In the genomic region with DNA sequence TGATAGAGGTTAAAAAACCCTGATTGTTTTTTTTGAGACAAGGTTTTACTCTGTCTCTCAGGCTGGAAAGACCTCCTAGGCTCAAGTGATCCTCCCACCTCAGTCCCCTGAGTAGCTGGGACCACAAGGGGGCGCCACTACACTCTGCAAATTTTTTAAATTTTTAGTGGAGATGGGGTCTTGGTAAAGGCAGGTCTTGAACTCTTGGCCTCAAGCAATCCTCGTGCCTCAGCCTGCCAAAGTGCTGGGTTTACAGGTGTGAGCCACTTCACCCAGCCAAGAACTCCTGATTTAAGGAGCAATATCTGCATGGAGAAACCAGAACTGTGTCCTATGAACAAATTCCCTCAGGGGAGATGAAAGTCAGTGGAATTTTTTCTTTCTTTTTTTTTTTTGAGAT, we compare ENCODE assay signal across 8 cellular contexts. TPM values are rescaled to one million over a fixed set of nuclear protein-coding genes. Genes with fewer than 3 reads are reported as not detected.
DNase-seq lines count a peak whose midpoint lies in the region; ATAC-seq and TF ChIP-seq lines count a peak whose summit lies in the region.

No MANE protein-coding gene starts in this region.

- no peaks in the 10 kb centered on the region for H3K27me3 Mint-ChIP-seq in mesothelial cell of epicardium (ENCODE audit: low read depth)
- peaks cover 15% of the 10 kb centered on the region for H3K27me3 Mint-ChIP-seq in stimulated activated naive CD8-positive, alpha-beta T cell treated with anti-CD3 and anti-CD28 coated beads, Interleukin-15, amount 100 ng/mL, for 72 hours

- TF ChIP-seq CTCF in GM10266 (IDR thresholded peaks at IDR 0.05; ENCODE audit: control insufficient read depth, insufficient read depth, low read depth, missing control alignments) = peak; percentile 70
- TF ChIP-seq CTCF in cardiac fibroblast (IDR thresholded peaks at IDR 0.05; ENCODE audit: low read depth, low read length) = peak; percentile 86
- TF ChIP-seq CTCF in mesothelial cell of epicardium (IDR thresholded peaks at IDR 0.05; ENCODE audit: unreplicated experiment) = peak; percentile 62

- H3K27ac Mint-ChIP-seq in mesothelial cell of epicardium = no peak overlapping the region
- H3K27ac Mint-ChIP-seq in stimulated activated naive CD8-positive, alpha-beta T cell treated with anti-CD3 and anti-CD28 coated beads, Interleukin-15, amount 100 ng/mL, for 72 hours = no peak overlapping the region

- no peak overlapping the region for H3K4me3 ChIP-seq in cardiac fibroblast (replicated peaks in 1 of 2; ENCODE audit: low read depth in 2 of 2, low read length in 2 of 2)

- H3K4me1 Mint-ChIP-seq in mesothelial cell of epicardium = no peaks in the 10 kb centered on the region
- H3K4me1 Mint-ChIP-seq in stimulated activated naive CD8-positive, alpha-beta T cell treated with anti-CD3 and anti-CD28 coated beads, Interleukin-15, amount 100 ng/mL, for 72 hours = no peaks in the 10 kb centered on the region

- H3K9me3 Mint-ChIP-seq in mesothelial cell of epicardium = no peaks in the 10 kb centered on the region
- H3K9me3 Mint-ChIP-seq in stimulated activated naive CD8-positive, alpha-beta T cell treated with anti-CD3 and anti-CD28 coated beads, Interleukin-15, amount 100 ng/mL, for 72 hours = no peaks in the 10 kb centered on the region

- H3K36me3 Mint-ChIP-seq in mesothelial cell of epicardium = no peaks in the 10 kb centered on the region

- DNase-seq in GM10266 (ENCODE audit: extremely low spot score) = no peak
- peak; percentile 40 for DNase-seq in NCI-H1105 (lab: John Stamatoyannopoulos, UW)
- peak; percentile 26 to 69 (median 38) for DNase-seq in activated CD4-positive, CD25-positive, alpha-beta regulatory T cell (lab: John Stamatoyannopoulos, UW)
- peak; percentile 54 to 57 for DNase-seq in cardiac fibroblast (ENCODE audit: low read depth in 2 of 2)
- peak; percentile 27 to 59 for DNase-seq in mesothelial cell of epicardium (ENCODE audit: low spot score in 2 of 2, unreplicated experiment in 2 of 2)
- peak; percentile 73 to 78 for DNase-seq in stimulated activated naive CD8-positive, alpha-beta T cell treated with anti-CD3 and anti-CD28 coated beads, Interleukin-15, amount 100 ng/mL, for 72 hours

- H3K4me3 Mint-ChIP-seq in mesothelial cell of epicardium = no peak overlapping the region
- H3K4me3 Mint-ChIP-seq in stimulated activated naive CD8-positive, alpha-beta T cell treated with anti-CD3 and anti-CD28 coated beads, Interleukin-15, amount 100 ng/mL, for 72 hours = no peak overlapping the region

- ATAC-seq in stimulated activated naive CD8-positive, alpha-beta T cell treated with anti-CD3 and anti-CD28 coated beads, Interleukin-15, amount 100 ng/mL, for 72 hours = peak; percentile 82
- ATAC-seq in HG03108 (IDR thresholded peaks at IDR 0.05; ENCODE audit: unreplicated experiment) (no peak), HG03095 (IDR thresholded peaks at IDR 0.05; ENCODE audit: unreplicated experiment) (no peak)

RNA-seq across cellular contexts. Expression of a gene that starts 7.3 kb away (rescaled TPM):
- total RNA-seq in mesothelial cell of epicardium = 44.4 to 50.4 TPM (median 45.9 TPM) in 3 replicates

RNA-seq across cellular contexts. Expression of a gene that starts 11.9 kb away (rescaled TPM):
- total RNA-seq in mesothelial cell of epicardium = 21.0 to 25.7 TPM (median 22.4 TPM) in 3 replicates
